In genomic region chr2:131154071-131154531, GRCh38 we compare ENCODE assay signal across 1 cellular context.
TF ChIP-seq lines count a peak whose summit lies in the region.

No MANE protein-coding gene starts in this region.

TF ChIP-seq in GM23338, 12 proteins besides CTCF, POLR2A, EP300 and RAD21 (continued from another document):
- TF ChIP-seq ZNF462 (CRISPR knock-in tag; IDR thresholded peaks at IDR 0.05) (no peak), ZNF331 (CRISPR knock-in tag; IDR thresholded peaks at IDR 0.05; ENCODE audit: low read depth) (no peak), EZH2phosphoT487 (IDR thresholded peaks at IDR 0.05; ENCODE audit: unreplicated experiment) (no peak), ETS1 (IDR thresholded peaks at IDR 0.05) (no peak)
